Comparison of ENCODE assay signal across 8 cellular contexts in genomic region chr1:153670859-153671622, GRCh38. TPM values are rescaled to one million over a fixed set of nuclear protein-coding genes. Genes with fewer than 3 reads are reported as not detected.
A peak's percentile ranks its signal among the peaks of the same experiment; 100 is the strongest.
DNase-seq lines count a peak whose midpoint lies in the region; ATAC-seq and TF ChIP-seq lines count a peak whose summit lies in the region.

Gene ILF2, minus strand, starts transcription at chr1:153670993. Its CDS starts 71 bp downstream, at chr1:153670922.

- H3K79me2 ChIP-seq in PC-3 (ENCODE audit: low read length): peaks cover 48% of the 10 kb centered on the region

- no peaks in the 10 kb centered on the region for H3K9me2 ChIP-seq in PC-3 (replicated peaks; ENCODE audit: low read length)

- peaks cover 40% of the 10 kb centered on the region for H3K36me3 ChIP-seq in PC-3 (ENCODE audit: low read depth, low read length)
- H3K36me3 ChIP-seq in muscle layer of colon (ENCODE audit: insufficient read depth, low read length): peaks cover 29% of the 10 kb centered on the region

- TF ChIP-seq CTCF in PC-3 (conservative IDR thresholded peaks at IDR 0.05; ENCODE audit: low read depth, low read length): peak; percentile 54

- H3K27me3 ChIP-seq in PC-3 (ENCODE audit: low read length): no peaks in the 10 kb centered on the region
- no peaks in the 10 kb centered on the region for H3K27me3 ChIP-seq in muscle layer of colon (ENCODE audit: control insufficient read depth in 1 of 2, insufficient read depth in 2 of 2, low read length in 2 of 2)

- intact Hi-C loops in PC-3 (cut with micrococcal nuclease): loop anchor here (1.0 to 10.0 kb wide), 5 partner anchors 37 to 316 kb away; partner anchors contain the start of genes CHTOP and S100A9

- H3K4me3 ChIP-seq in Jurkat, Clone E6-1 (ENCODE audit: low read length): peak within 1 kb of the TSS; percentile 100
- H3K4me3 ChIP-seq in PC-3 (ENCODE audit: low read length): peak within 1 kb of the TSS; percentile 89
- H3K4me3 ChIP-seq in muscle layer of colon (ENCODE audit: low read depth in 1 of 2, low read length in 2 of 2): peak within 1 kb of the TSS; percentile 75 to 94

- POLR2A ChIA-PET in PC-3 (lab: Charles Lee; ENCODE audit: unreplicated experiment): interaction anchor here (0.8 to 1.2 kb wide), 2 partner anchors 44 to 57 kb away, joined by 3 to 18 read pairs; partner anchors contain the start of genes INTS3 and S100A13

- H3K9me3 ChIP-seq in PC-3 (ENCODE audit: low read length) (no peaks in the 10 kb centered on the region), muscle layer of colon (ENCODE audit: low read length) (no peaks in the 10 kb centered on the region)

- DNase-seq in DMS53 treated with DMSO at 0.1 percent for 48 hours (lab: John Stamatoyannopoulos, UW; ENCODE audit: unreplicated experiment) (peak; percentile 98), PC-3 (peak; percentile 100)
- DNase-seq in Jurkat, Clone E6-1 (ENCODE audit: low read depth, low spot score): peak; percentile 100
- DNase-seq in activated T-cell treated with anti-CD3 and anti-CD28 coated beads, Interleukin-2, amount 50 U/mL, for 1 hour: peak; percentile 96
- peak; percentile 92 for DNase-seq in stimulated activated CD8-positive, alpha-beta memory T cell treated with anti-CD3 and anti-CD28 coated beads, Interleukin-7, amount 100 ng/mL, for 24 hours (ENCODE audit: low read depth)

- H4K20me1 ChIP-seq in PC-3 (ENCODE audit: low read length): peaks cover 18% of the 10 kb centered on the region

- peak within 1 kb of the TSS; percentile 94 for H3K4me2 ChIP-seq in PC-3 (ENCODE audit: low read length)

- BruUV-seq in PC-3 (replicated peaks; lab: Mats Ljungman, UMichigan): TSS peak; percentile 97

- peak within 1 kb of the TSS; percentile 52 for H3K27ac ChIP-seq in PC-3 (ENCODE audit: low read length)
- H3K27ac ChIP-seq in muscle layer of colon (ENCODE audit: low read depth, low read length): peak within 1 kb of the TSS; percentile 79

- peaks cover 17% of the 10 kb centered on the region for H3K4me1 ChIP-seq in PC-3 (ENCODE audit: insufficient read depth, low read length)
- H3K4me1 ChIP-seq in muscle layer of colon (ENCODE audit: insufficient read depth, low read length): peaks cover 13% of the 10 kb centered on the region

- H3K9ac ChIP-seq in PC-3 (ENCODE audit: low read length) (peak within 1 kb of the TSS; percentile 95), muscle layer of colon (ENCODE audit: low read length) (peak within 1 kb of the TSS; percentile 99)

- ATAC-seq in GM21619 (IDR thresholded peaks at IDR 0.05; ENCODE audit: unreplicated experiment) (peak; percentile 94), PC-3 (peak; percentile 87), esophagus mucosa (peak; percentile 97)

- CTCF ChIA-PET in PC-3 (lab: Charles Lee): no interaction called here

- peaks cover 18% of the 10 kb centered on the region for H3F3A ChIP-seq in PC-3 (ENCODE audit: low read length, unreplicated experiment)

- peak within 1 kb of the TSS; percentile 90 for H2AFZ ChIP-seq in PC-3 (ENCODE audit: low read length)

RNA-seq across cellular contexts. Expression of gene ILF2, which starts in this region (rescaled TPM):
- 335 TPM for polyA plus RNA-seq in Jurkat, Clone E6-1 (2012; ENCODE audit: insufficient read depth, insufficient read length)
- total RNA-seq in PC-3 (2014; rRNA removed) (398 and 439 TPM in 2 replicates), esophagus mucosa (131 TPM)

Comparison
In these comparisons a context has a peak if more than half of its experiments do, and no peak if none do; other contexts are left out.
1. Peak in every context shown above with its lines: DNase-seq, ATAC-seq, H3K4me3 ChIP-seq and H3K27ac ChIP-seq.